11 cellular contexts compared by ENCODE assay signal in genomic region chr5:17180957-17181723, GRCh38. TPM values are rescaled to one million over a fixed set of nuclear protein-coding genes. Genes with fewer than 3 reads are reported as not detected.
DNase-seq lines count a peak whose midpoint lies in the region; ATAC-seq and TF ChIP-seq lines count a peak whose summit lies in the region.
"Had no signal": no experiment of that assay in that cellular context is flagged by ENCODE, and none has a peak within 500 bp of the region (broad histone marks: within the 10 kb centered on the region; RNA-seq: fewer than 3 reads in every experiment).

No MANE protein-coding gene starts in this region.

- no peaks in the 10 kb centered on the region for H3K27me3 ChIP-seq in left ventricle myocardium inferior (ENCODE audit: low read depth)
- no peaks in the 10 kb centered on the region for H3K27me3 ChIP-seq in upper lobe of left lung

- intact Hi-C loops in left ventricle myocardium superior (cut with micrococcal nuclease) (no loop called here), left ventricle myocardium inferior (cut with micrococcal nuclease) (no loop called here)

- 68 to 70% methylated on average over 9 of the region's 9 CpGs for WGBS in upper lobe of left lung, 2 donors

- peak; percentile 20 for ATAC-seq in left ventricle myocardium superior
- ATAC-seq in upper lobe of left lung (ENCODE audit: low FRiP score in 2 of 2): peak; percentile 47 to 81
- ATAC-seq in WTC11: no peak

- H3K27ac Mint-ChIP-seq in WTC11: no peak overlapping the region
- H3K27ac Mint-ChIP-seq: CD4-positive, alpha-beta T cell had no signal

- POLR2A ChIA-PET in WTC11 (lab: Charles Lee): no interaction called here

- H3K4me3 Mint-ChIP-seq in WTC11: no peak overlapping the region
- H3K4me3 Mint-ChIP-seq: CD4-positive, alpha-beta T cell had no signal

- DNase-seq in left ventricle myocardium superior (no peak), left ventricle myocardium inferior (no peak), SW480 (ENCODE audit: low spot score) (peak; percentile 84), glomerular endothelial cell (ENCODE audit: extremely low read depth, low read depth, low spot score) (peak; percentile 47), upper lobe of left lung (no peak), AML-193 (lab: John Stamatoyannopoulos, UW) (no peak), WTC11 (ENCODE audit: low spot score) (no peak)
- DNase-seq in activated CD4-positive, alpha-beta T cell treated with anti-CD3 and anti-CD28 coated beads, Interleukin-2, amount 50 U/mL, for 1 hour: no peak
- DNase-seq: CD4-positive, alpha-beta T cell; effector memory CD4-positive, alpha-beta T cell; KG1 had no signal

- H3K9me3 ChIP-seq in left ventricle myocardium inferior (replicated peaks): no peaks in the 10 kb centered on the region
- H3K9me3 ChIP-seq in upper lobe of left lung: no peaks in the 10 kb centered on the region

- H3K9me3 Mint-ChIP-seq in WTC11: no peaks in the 10 kb centered on the region; the same call in 1 of the 2 replicates
- H3K9me3 Mint-ChIP-seq: CD4-positive, alpha-beta T cell had no signal

- no peak for TF ChIP-seq CTCF in left ventricle myocardium inferior (IDR thresholded peaks at IDR 0.05; ENCODE audit: borderline replicate concordance)
- no peak for TF ChIP-seq CTCF in upper lobe of left lung (IDR thresholded peaks at IDR 0.05)
- TF ChIP-seq CTCF in WTC11 (IDR thresholded peaks at IDR 0.05): no peak

- no peak overlapping the region for H3K4me3 ChIP-seq in left ventricle myocardium inferior
- no peak overlapping the region for H3K4me3 ChIP-seq in upper lobe of left lung

- TF ChIP-seq EP300 in upper lobe of left lung (IDR thresholded peaks at IDR 0.05): no peak

- no peaks in the 10 kb centered on the region for H3K27me3 Mint-ChIP-seq in WTC11 (ENCODE audit: low read depth)
- H3K27me3 Mint-ChIP-seq: CD4-positive, alpha-beta T cell had no signal

- CTCF ChIA-PET in WTC11 (lab: Charles Lee): interaction anchor here (1.0 kb wide), 1 partner anchor 390 kb away, joined by 5 read pairs; no protein-coding TSS in a partner anchor

- H3K27ac ChIP-seq in left ventricle myocardium inferior (replicated peaks) (no peak overlapping the region), upper lobe of left lung (peak overlapping the region in 3 of 4 donors; percentile 36 to 76 (median 38))

- H3K36me3 Mint-ChIP-seq in WTC11: no peaks in the 10 kb centered on the region

- H3K36me3 ChIP-seq in left ventricle myocardium inferior (no peaks in the 10 kb centered on the region), upper lobe of left lung (no peaks in the 10 kb centered on the region)

- H3K4me1 Mint-ChIP-seq in WTC11: no peaks in the 10 kb centered on the region

- TF ChIP-seq POLR2A in upper lobe of left lung (IDR thresholded peaks at IDR 0.05): no peak

- H3K4me1 ChIP-seq in left ventricle myocardium inferior: no peaks in the 10 kb centered on the region
- peaks cover 0 to 35% (median 14%) of the 10 kb centered on the region in 4 donors for H3K4me1 ChIP-seq in upper lobe of left lung

TF ChIP-seq in WTC11, 78 proteins besides CTCF, POLR2A, EP300 and RAD21:
- TF ChIP-seq KAT7 (CRISPR knock-in tag; IDR thresholded peaks at IDR 0.05; ENCODE audit: borderline replicate concordance) (no peak), ESRRA (CRISPR knock-in tag; IDR thresholded peaks at IDR 0.05; ENCODE audit: borderline replicate concordance) (no peak), E2F1 (CRISPR knock-in tag; IDR thresholded peaks at IDR 0.05) (no peak), HMGA2 (CRISPR knock-in tag; IDR thresholded peaks at IDR 0.05) (no peak), NR2C2 (CRISPR knock-in tag; IDR thresholded peaks at IDR 0.05) (no peak), ZNF138 (CRISPR knock-in tag; conservative IDR thresholded peaks at IDR 0.05) (no peak), ARID4B (CRISPR knock-in tag; IDR thresholded peaks at IDR 0.05; ENCODE audit: borderline replicate concordance) (no peak), ZBTB21 (CRISPR knock-in tag; IDR thresholded peaks at IDR 0.05; ENCODE audit: borderline replicate concordance) (no peak), CREM (CRISPR knock-in tag; IDR thresholded peaks at IDR 0.05) (no peak), RORB (CRISPR knock-in tag; IDR thresholded peaks at IDR 0.05) (no peak), FOXK1 (CRISPR knock-in tag; IDR thresholded peaks at IDR 0.05) (no peak), NR3C1 (CRISPR knock-in tag; conservative IDR thresholded peaks at IDR 0.05; ENCODE audit: low read depth) (no peak), ZNF121 (CRISPR knock-in tag; IDR thresholded peaks at IDR 0.05) (no peak), JAZF1 (CRISPR knock-in tag; IDR thresholded peaks at IDR 0.05) (no peak)
- TF ChIP-seq, protein P1, sequence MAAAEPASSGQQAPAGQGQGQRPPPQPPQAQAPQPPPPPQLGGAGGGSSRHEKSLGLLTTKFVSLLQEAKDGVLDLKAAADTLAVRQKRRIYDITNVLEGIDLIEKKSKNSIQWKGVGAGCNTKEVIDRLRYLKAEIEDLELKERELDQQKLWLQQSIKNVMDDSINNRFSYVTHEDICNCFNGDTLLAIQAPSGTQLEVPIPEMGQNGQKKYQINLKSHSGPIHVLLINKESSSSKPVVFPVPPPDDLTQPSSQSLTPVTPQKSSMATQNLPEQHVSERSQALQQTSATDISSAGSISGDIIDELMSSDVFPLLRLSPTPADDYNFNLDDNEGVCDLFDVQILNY (CRISPR knock-in tag; IDR thresholded peaks at IDR 0.05): no peak
- TF ChIP-seq, protein P2, sequence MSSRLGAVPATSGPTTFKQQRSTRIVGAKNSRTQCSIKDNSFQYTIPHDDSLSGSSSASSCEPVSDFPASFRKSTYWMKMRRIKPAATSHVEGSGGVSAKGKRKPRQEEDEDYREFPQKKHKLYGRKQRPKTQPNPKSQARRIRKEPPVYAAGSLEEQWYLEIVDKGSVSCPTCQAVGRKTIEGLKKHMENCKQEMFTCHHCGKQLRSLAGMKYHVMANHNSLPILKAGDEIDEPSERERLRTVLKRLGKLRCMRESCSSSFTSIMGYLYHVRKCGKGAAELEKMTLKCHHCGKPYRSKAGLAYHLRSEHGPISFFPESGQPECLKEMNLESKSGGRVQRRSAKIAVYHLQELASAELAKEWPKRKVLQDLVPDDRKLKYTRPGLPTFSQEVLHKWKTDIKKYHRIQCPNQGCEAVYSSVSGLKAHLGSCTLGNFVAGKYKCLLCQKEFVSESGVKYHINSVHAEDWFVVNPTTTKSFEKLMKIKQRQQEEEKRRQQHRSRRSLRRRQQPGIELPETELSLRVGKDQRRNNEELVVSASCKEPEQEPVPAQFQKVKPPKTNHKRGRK (CRISPR knock-in tag; IDR thresholded peaks at IDR 0.05; ENCODE audit: borderline replicate concordance): no peak

RNA-seq across cellular contexts. Expression of gene BASP1, which starts 36.3 kb away (rescaled TPM):
- 2.0 TPM for total RNA-seq in left ventricle myocardium superior
- total RNA-seq in left ventricle myocardium inferior: 3.7 TPM
- total RNA-seq in glomerular endothelial cell: 57.8 and 85.2 TPM in 2 replicates
- 10 to 100 TPM; 19.8 to 78.7 (median 32.9) TPM for total RNA-seq in upper lobe of left lung
- total RNA-seq in WTC11 (2021): 108 to 123 TPM (median 119 TPM) in 3 replicates

Comparison
In these comparisons a context has a peak if more than half of its experiments do, and no peak if none do; other contexts are left out.
1. DNase-seq: peak in SW480 (single experiment) and glomerular endothelial cell (single experiment); none in left ventricle myocardium superior (single experiment), left ventricle myocardium inferior (single experiment), upper lobe of left lung (0 of 2), AML-193 (0 of 2), activated CD4-positive, alpha-beta T cell treated with anti-CD3 and anti-CD28 coated beads, Interleukin-2, amount 50 U/mL, for 1 hour (single experiment) and WTC11 (single experiment).